In genomic region chr6:167711784-167712183, GRCh38 we compare ENCODE assay signal across 1 cellular context.
TF ChIP-seq lines count a peak whose summit lies in the region.

No MANE protein-coding gene starts in this region.

TF ChIP-seq in HepG2, 621 proteins besides CTCF, POLR2A, EP300 and RAD21:
- TF ChIP-seq ZNF574 (CRISPR knock-in tag; IDR thresholded peaks at IDR 0.05) (no peak), ZNF547 (CRISPR knock-in tag; IDR thresholded peaks at IDR 0.05) (0 out of 2 replicates have a peak, but pooled peaks have one; percentile 62)
